8 cellular contexts compared by ENCODE assay signal in the genomic region with DNA sequence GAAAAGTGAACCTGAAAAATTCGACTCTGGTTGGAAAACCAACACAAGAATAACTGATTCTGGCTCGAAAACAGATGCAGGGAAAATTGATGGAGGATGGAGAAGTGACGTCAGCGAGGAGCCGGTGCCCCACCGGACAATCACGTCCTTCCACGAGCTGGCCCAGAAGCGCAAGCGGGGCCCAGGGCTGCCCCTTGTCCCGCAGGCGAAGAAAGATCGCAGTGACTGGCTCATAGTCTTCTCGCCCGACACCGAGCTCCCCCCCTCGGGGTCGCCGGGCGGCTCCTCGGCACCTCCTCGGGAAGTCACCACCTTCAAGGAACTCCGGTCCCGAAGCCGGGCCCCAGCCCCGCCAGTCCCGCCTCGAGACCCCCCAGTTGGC. TPM values are rescaled to one million over a fixed set of nuclear protein-coding genes. Genes with fewer than 3 reads are reported as not detected.
DNase-seq lines count a peak whose midpoint lies in the region; ATAC-seq and TF ChIP-seq lines count a peak whose summit lies in the region.

No MANE protein-coding gene starts in this region.

- no peak overlapping the region for H3K23ac ChIP-seq in neuronal stem cell (ENCODE audit: low read depth, low read length, poor library complexity)

- H2BK12ac ChIP-seq in neuronal stem cell (ENCODE audit: low read length): no peak overlapping the region

- H2AK5ac ChIP-seq in neuronal stem cell (ENCODE audit: low read depth, low read length): peak overlapping the region; percentile 64

- no peak for ATAC-seq in heart left ventricle
- ATAC-seq in Right ventricle myocardium inferior: no peak
- no peak for ATAC-seq in HG02870 (IDR thresholded peaks at IDR 0.05; ENCODE audit: unreplicated experiment)

- DNase-seq in heart left ventricle (peak in 3 of 5 donors; percentile 48 to 62 (median 53)), Right ventricle myocardium inferior (ENCODE audit: missing footprints) (no peak), SK-N-MC (ENCODE audit: low read depth, low spot score) (no peak), esophagus squamous epithelium (lab: John Stamatoyannopoulos, UW) (no peak), neuronal stem cell (ENCODE audit: low spot score) (no peak), T1000 (lab: John Stamatoyannopoulos, UW) (no peak), NCI-H2081 (lab: John Stamatoyannopoulos, UW) (no peak)

- no peak overlapping the region for H3K14ac ChIP-seq in neuronal stem cell (ENCODE audit: low read length)

- H3K4me2 ChIP-seq in neuronal stem cell (ENCODE audit: insufficient read depth, low read length, poor library complexity, severe bottlenecking): peak overlapping the region; percentile 96

- H3K4me1 ChIP-seq in heart left ventricle (peaks cover 6 to 51% (median 31%) of the 10 kb centered on the region in 12 donors), esophagus squamous epithelium (peaks cover 35 to 54% (median 36%) of the 10 kb centered on the region in 3 donors), neuronal stem cell (ENCODE audit: control insufficient read depth in 2 of 2, insufficient read depth in 1 of 2, low read depth in 1 of 2, low read length in 2 of 2) (peaks cover 22 to 25% of the 10 kb centered on the region in 2 donors)

- H2AFZ ChIP-seq in neuronal stem cell (ENCODE audit: low read length): peak overlapping the region; percentile 92

- H4K8ac ChIP-seq in neuronal stem cell (ENCODE audit: low read depth, low read length): no peak overlapping the region

- peaks cover 22% of the 10 kb centered on the region for H3K79me1 ChIP-seq in neuronal stem cell (ENCODE audit: low read depth, low read length)

- H3K27ac ChIP-seq in heart left ventricle (peak overlapping the region; percentile 92 to 99 (median 95)), SK-N-MC (no peak overlapping the region), esophagus squamous epithelium (peak overlapping the region; percentile 96 to 99 (median 98)), neuronal stem cell (replicated peaks; ENCODE audit: low read length) (peak overlapping the region; percentile 98)

- H3K4me3 ChIP-seq in heart left ventricle: peak overlapping the region; percentile 49 to 93 (median 80)
- H3K4me3 ChIP-seq in SK-N-MC: peak overlapping the region; percentile 84
- H3K4me3 ChIP-seq in esophagus squamous epithelium: peak overlapping the region; percentile 61 to 95 (median 80)
- peak overlapping the region; percentile 76 to 90 for H3K4me3 ChIP-seq in neuronal stem cell (ENCODE audit: low read length in 2 of 2)

- TF ChIP-seq CTCF in heart left ventricle (IDR thresholded peaks at IDR 0.05) (no peak), esophagus squamous epithelium (IDR thresholded peaks at IDR 0.05) (no peak)

- H3K36me3 ChIP-seq in heart left ventricle (peaks cover 0 to 36% (median 25%) of the 10 kb centered on the region in 9 donors), SK-N-MC (ENCODE audit: insufficient read depth, low read length) (peaks cover 15% of the 10 kb centered on the region), esophagus squamous epithelium (peaks cover 0 to 41% (median 11%) of the 10 kb centered on the region in 3 donors), neuronal stem cell (replicated peaks in 1 of 2; ENCODE audit: control insufficient read depth in 2 of 2, insufficient read depth in 2 of 2, low read length in 2 of 2) (peaks cover 37 to 66% of the 10 kb centered on the region in 2 donors)

- H3K9ac ChIP-seq in SK-N-MC (ENCODE audit: insufficient read length) (no peak overlapping the region), neuronal stem cell (ENCODE audit: low read depth, low read length, poor library complexity) (peak overlapping the region; percentile 81)

- intact Hi-C loops in heart left ventricle (cut with DNase I): loop anchor here in 9 of 10 donors (2.0 to 10.0 kb wide), 10 partner anchors 14 to 270 kb away; a partner anchor contains a TSS
- intact Hi-C loops in Right ventricle myocardium inferior (cut with DNase I): loop anchor here (2.0 to 10.0 kb wide), 3 partner anchors 72 to 272 kb away; a partner anchor contains a TSS
- intact Hi-C loops in esophagus squamous epithelium (cut with DNase I): no loop called here

- H4K91ac ChIP-seq in neuronal stem cell (ENCODE audit: low read depth, low read length, poor library complexity): no peak overlapping the region

- H3K27me3 ChIP-seq in heart left ventricle: no peaks in the 10 kb centered on the region
- no peaks in the 10 kb centered on the region for H3K27me3 ChIP-seq in esophagus squamous epithelium
- H3K27me3 ChIP-seq in neuronal stem cell (ENCODE audit: control insufficient read depth in 3 of 3, insufficient read depth in 3 of 3, low read depth in 1 of 3, low read length in 3 of 3): no peaks in the 10 kb centered on the region

- H3K4ac ChIP-seq in neuronal stem cell (ENCODE audit: low read length): no peak overlapping the region

- WGBS in heart left ventricle, 4 donors: 3% methylated on average over 12 to 28 of the region's 28 CpGs
- 1 to 2% methylated on average over 15 to 19 of the region's 28 CpGs for WGBS in esophagus squamous epithelium, 2 donors
- no CpG with 5 or more reads among the region's 28 CpGs for WGBS in neuronal stem cell (ENCODE audit: extremely low coverage in 2 of 2, insufficient read length in 2 of 2, insufficient replicate concordance in 1 of 2), 2 donors

- peak overlapping the region; percentile 89 for H2BK5ac ChIP-seq in neuronal stem cell (ENCODE audit: low read length)

- H3K9me3 ChIP-seq in heart left ventricle: no peaks in the 10 kb centered on the region
- H3K9me3 ChIP-seq in SK-N-MC (ENCODE audit: low read depth, low read length): no peaks in the 10 kb centered on the region
- no peaks in the 10 kb centered on the region for H3K9me3 ChIP-seq in esophagus squamous epithelium
- H3K9me3 ChIP-seq in neuronal stem cell (replicated peaks in 1 of 2; ENCODE audit: control insufficient read depth in 2 of 2, insufficient read depth in 1 of 2, low read depth in 1 of 2, low read length in 2 of 2): no peaks in the 10 kb centered on the region

- peak overlapping the region; percentile 17 for H2BK120ac ChIP-seq in neuronal stem cell (ENCODE audit: low read depth, low read length)

- peak overlapping the region; percentile 40 for H2BK15ac ChIP-seq in neuronal stem cell (ENCODE audit: low read length)

- no peak for TF ChIP-seq POLR2A in heart left ventricle (IDR thresholded peaks at IDR 0.05)
- no peak for TF ChIP-seq POLR2A in esophagus squamous epithelium (IDR thresholded peaks at IDR 0.05)

- H3K18ac ChIP-seq in neuronal stem cell (ENCODE audit: low read length): peak overlapping the region; percentile 67

RNA-seq across cellular contexts. Expression of a gene that starts 1.9 kb away (rescaled TPM):
- total RNA-seq in heart left ventricle (10 to 100 TPM; 14.6 to 28.0 (median 16.3) TPM), Right ventricle myocardium inferior (24.3 TPM), esophagus squamous epithelium (10 to 100 TPM; 35.8 to 52.0 (median 40.1) TPM)
- polyA plus RNA-seq in heart left ventricle: 10 to 100 TPM; 16.3 to 25.9 TPM
- 30.3 TPM for polyA plus RNA-seq in neuronal stem cell (2013, experiment 1 of 2)
- 29.9 TPM for polyA plus RNA-seq in neuronal stem cell (2013, experiment 2 of 2)

RNA-seq across cellular contexts. Expression of a gene that starts 13.9 kb away (rescaled TPM):
- total RNA-seq in heart left ventricle: 10 to 100 TPM; 63.7 to 87.9 (median 77.6) TPM
- polyA plus RNA-seq in heart left ventricle: 100 to 1,000 TPM in 1 of 2 donors, 10 to 100 TPM in 1; 67.0 to 120 TPM
- 80.0 TPM for total RNA-seq in Right ventricle myocardium inferior
- 100 to 1,000 TPM; 152 to 422 (median 192) TPM for total RNA-seq in esophagus squamous epithelium
- polyA plus RNA-seq in neuronal stem cell (2013, experiment 1 of 2): 384 TPM
- polyA plus RNA-seq in neuronal stem cell (2013, experiment 2 of 2): 359 TPM

RNA-seq across cellular contexts. Expression of a gene that starts 21.3 kb away (rescaled TPM):
- under 1 TPM in 1 of 9 donors, not detected in 8; 0.09 TPM for total RNA-seq in heart left ventricle
- not detected for polyA plus RNA-seq in heart left ventricle
- total RNA-seq in Right ventricle myocardium inferior: not detected
- total RNA-seq in esophagus squamous epithelium: under 1 TPM in 1 of 4 donors, not detected in 3; 0.18 TPM
- 0.06 TPM for polyA plus RNA-seq in neuronal stem cell (2013, experiment 1 of 2)
- 0.06 TPM for polyA plus RNA-seq in neuronal stem cell (2013, experiment 2 of 2)

RNA-seq across cellular contexts. Expression of a gene that starts 45.3 kb away (rescaled TPM):
- total RNA-seq in heart left ventricle: 1 to 10 TPM in 4 of 9 donors, under 1 TPM in 5; 0.49 to 1.7 (median 0.99) TPM
- 1 to 10 TPM; 1.2 to 1.4 TPM for polyA plus RNA-seq in heart left ventricle
- 1.8 TPM for total RNA-seq in Right ventricle myocardium inferior
- 1 to 10 TPM; 2.1 to 3.0 (median 2.5) TPM for total RNA-seq in esophagus squamous epithelium
- 2.9 TPM for polyA plus RNA-seq in neuronal stem cell (2013, experiment 1 of 2)
- 2.9 TPM for polyA plus RNA-seq in neuronal stem cell (2013, experiment 2 of 2)

RNA-seq across cellular contexts. Expression of a gene that starts 49.3 kb away (rescaled TPM):
- total RNA-seq in heart left ventricle (10 to 100 TPM in 8 of 9 donors, 1 to 10 TPM in 1; 9.6 to 26.1 (median 17.2) TPM), Right ventricle myocardium inferior (20.9 TPM), esophagus squamous epithelium (10 to 100 TPM; 21.9 to 35.1 (median 25.6) TPM)
- polyA plus RNA-seq in heart left ventricle: 10 to 100 TPM; 15.9 to 22.8 TPM
- polyA plus RNA-seq in neuronal stem cell (2013, experiment 1 of 2): 55.4 TPM
- polyA plus RNA-seq in neuronal stem cell (2013, experiment 2 of 2): 54.0 TPM

Comparison
In these comparisons a context has a peak if more than half of its experiments do, and no peak if none do; other contexts are left out.
1. DNase-seq: peak in heart left ventricle (3 of 5); none in Right ventricle myocardium inferior (single experiment), SK-N-MC (single experiment), esophagus squamous epithelium (single experiment), neuronal stem cell (single experiment), T1000 (single experiment) and NCI-H2081 (0 of 2).
2. Peak in every context shown above with its lines, with median percentiles within 50 percentile points of each other: H3K4me3 ChIP-seq.